12 cellular contexts compared by ENCODE assay signal in the genomic region with DNA sequence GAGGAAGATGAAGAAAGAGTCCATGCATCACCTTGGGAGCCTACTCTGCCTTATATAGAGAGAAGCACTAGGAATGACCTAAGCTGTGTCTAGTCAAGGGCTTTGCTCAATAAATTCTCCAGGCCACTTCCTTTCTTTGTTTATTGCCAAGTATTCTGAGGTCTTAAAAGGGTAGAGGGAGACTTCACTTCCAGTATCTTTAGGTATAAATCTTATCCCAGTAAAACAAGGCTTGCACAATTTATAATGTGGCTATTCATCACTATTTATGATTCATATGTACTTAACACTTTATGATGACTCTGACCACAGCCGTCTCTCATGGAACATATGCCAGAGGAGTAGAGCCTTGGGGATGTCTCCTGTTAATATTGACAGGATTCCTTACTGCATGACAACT.
DNase-seq lines count a peak whose midpoint lies in the region; ATAC-seq and TF ChIP-seq lines count a peak whose summit lies in the region.
"Had no signal": no experiment of that assay in that cellular context is flagged by ENCODE, and none has a peak within 500 bp of the region (broad histone marks: within the 10 kb centered on the region; RNA-seq: fewer than 3 reads in every experiment).

No MANE protein-coding gene starts in this region.

- TF ChIP-seq CTCF in foreskin keratinocyte (conservative IDR thresholded peaks at IDR 0.05) (no peak), sigmoid colon (IDR thresholded peaks at IDR 0.05) (no peak)

- ATAC-seq in foreskin keratinocyte (peak; percentile 94), GM18907 (IDR thresholded peaks at IDR 0.05; ENCODE audit: unreplicated experiment) (no peak)

- TF ChIP-seq POLR2A in sigmoid colon (IDR thresholded peaks at IDR 0.05) = no peak

- intact Hi-C loops in sigmoid colon (cut with DNase I) = loop anchor here (5.0 kb wide), 5 partner anchors 85 to 570 kb away; a partner anchor contains a TSS

- peaks cover 7% of the 10 kb centered on the region for H3K4me1 ChIP-seq in foreskin keratinocyte
- peaks cover 0 to 50% (median 38%) of the 10 kb centered on the region in 4 donors for H3K4me1 ChIP-seq in sigmoid colon

- no peak overlapping the region for H3K4me3 ChIP-seq in sigmoid colon
- H3K4me3 ChIP-seq: pancreas had no signal

- H3K36me3 ChIP-seq in sigmoid colon = no peaks in the 10 kb centered on the region
- H3K36me3 ChIP-seq: pancreas had no signal

- DNase-seq in GM04504 (ENCODE audit: low read depth) = peak; percentile 90
- DNase-seq in amniotic epithelial cell (ENCODE audit: low read depth) = peak; percentile 100
- peak; percentile 89 to 91 for DNase-seq in foreskin keratinocyte
- no peak for DNase-seq in sigmoid colon
- no peak for DNase-seq in activated T-cell treated with anti-CD3 and anti-CD28 coated beads, Interleukin-2, amount 50 U/mL, for 48 hours
- DNase-seq in NCI-H1092 treated with DMSO at 0.1 percent for 48 hours (lab: John Stamatoyannopoulos, UW) = no peak
- no peak for DNase-seq in globus pallidus (ENCODE audit: low spot score)
- DNase-seq: amniotic stem cell; CD8-positive, alpha-beta memory T cell; NCI-H1048; pancreas had no signal

- 38 to 70% methylated on average over 1 of the region's 1 CpG for WGBS in sigmoid colon, 2 donors

- H3K27me3 ChIP-seq in foreskin keratinocyte (no peaks in the 10 kb centered on the region), sigmoid colon (no peaks in the 10 kb centered on the region)
- H3K27me3 ChIP-seq: pancreas had no signal

- TF ChIP-seq EP300 in sigmoid colon (IDR thresholded peaks at IDR 0.05) = peak; percentile 52 to 93 (median 80)

- H3K9me3 ChIP-seq in sigmoid colon = no peaks in the 10 kb centered on the region
- H3K9me3 ChIP-seq: pancreas had no signal

- H3K27ac ChIP-seq in foreskin keratinocyte (no peak overlapping the region), sigmoid colon (peak overlapping the region; percentile 4 to 73 (median 48))

Comparison
In these comparisons a context has a peak if more than half of its experiments do, and no peak if none do; other contexts are left out.
1. DNase-seq: peak in GM04504 (single experiment), amniotic epithelial cell (single experiment) and foreskin keratinocyte (2 of 2); none in sigmoid colon (single experiment), activated T-cell treated with anti-CD3 and anti-CD28 coated beads, Interleukin-2, amount 50 U/mL, for 48 hours (0 of 2), NCI-H1092 treated with DMSO at 0.1 percent for 48 hours (single experiment) and globus pallidus (single experiment).